ENCODE assay signal across 8 cellular contexts in the genomic region with DNA sequence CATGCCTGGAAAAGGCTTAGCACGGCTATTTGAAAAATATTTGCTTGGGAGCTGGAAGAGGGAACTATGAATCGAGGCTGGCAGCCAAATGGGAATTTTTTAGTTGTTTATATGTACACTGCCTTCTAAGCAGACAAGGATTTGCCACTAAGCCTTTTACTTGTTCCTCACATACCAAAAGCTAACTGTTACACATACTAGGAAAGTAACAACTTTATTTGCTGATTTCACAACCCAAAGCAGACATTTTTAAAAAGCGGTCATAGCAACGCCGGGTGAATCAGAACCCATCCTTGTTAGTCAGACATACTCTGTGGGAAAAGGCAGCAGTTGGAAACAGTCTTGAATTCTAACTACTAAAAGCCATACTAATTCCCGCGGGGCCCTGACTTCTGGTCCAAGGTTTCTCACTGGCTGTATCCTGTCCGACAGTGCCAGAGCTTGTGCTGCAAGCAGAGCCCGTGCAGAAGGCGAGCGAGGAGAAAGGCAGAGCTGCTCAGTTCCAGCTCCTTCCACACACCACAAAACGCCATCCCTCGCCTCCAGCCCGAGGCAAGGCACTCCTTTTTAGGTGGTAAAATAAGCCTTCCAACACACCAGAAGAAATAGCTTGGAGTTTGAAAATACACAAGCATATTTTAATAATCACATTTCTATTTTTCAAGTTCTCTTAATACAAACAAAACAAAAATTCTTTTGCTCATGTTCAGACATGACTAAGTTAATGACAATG.
A peak's percentile ranks its signal among the peaks of the same experiment; 100 is the strongest.
DNase-seq lines count a peak whose midpoint lies in the region; ATAC-seq and TF ChIP-seq lines count a peak whose summit lies in the region.

No MANE protein-coding gene starts in this region.

- H3K9me3 ChIP-seq in CD8-positive, alpha-beta T cell (ENCODE audit: low read length), result no peaks in the 10 kb centered on the region
- no peaks in the 10 kb centered on the region for H3K9me3 ChIP-seq in right lobe of liver

- H3K36me3 Mint-ChIP-seq in CD8-positive, alpha-beta T cell, result peaks cover 30% of the 10 kb centered on the region

- H3K27ac ChIP-seq in CD8-positive, alpha-beta T cell (ENCODE audit: low read depth, low read length), result no peak overlapping the region
- H3K27ac ChIP-seq in right lobe of liver (peak overlapping the region; percentile 23 to 65 (median 44)), temporal lobe (ENCODE audit: low read depth, low read length) (peak overlapping the region; percentile 91)

- 58% methylated on average over 14 of the region's 14 CpGs for WGBS in right lobe of liver (ENCODE audit: insufficient coverage, low coverage, low lambda C conversion rate, missing lambda C conversion rate)

- H3K4me1 ChIP-seq in CD8-positive, alpha-beta T cell (ENCODE audit: insufficient read depth, low read length), result peaks cover 95% of the 10 kb centered on the region
- H3K4me1 ChIP-seq in right lobe of liver, result peaks cover 0 to 43% (median 22%) of the 10 kb centered on the region in 4 donors

- ATAC-seq in CD8-positive, alpha-beta T cell, result no peak
- ATAC-seq in right lobe of liver, result peak; percentile 7 to 48 (median 30)

- H3K9me3 Mint-ChIP-seq in CD8-positive, alpha-beta T cell, result no peaks in the 10 kb centered on the region

- no peak for TF ChIP-seq CTCF in CD8-positive, alpha-beta T cell (IDR thresholded peaks at IDR 0.05)
- TF ChIP-seq CTCF in right lobe of liver (IDR thresholded peaks at IDR 0.05), result no peak

- no peak for DNase-seq in CD8-positive, alpha-beta T cell
- peak; percentile 61 to 86 for DNase-seq in NCI-H446 (lab: John Stamatoyannopoulos, UW)
- DNase-seq in cerebellar cortex (ENCODE audit: low spot score), result peak; percentile 75
- no peak for DNase-seq in right lobe of liver
- DNase-seq in NCI-H1092 (lab: John Stamatoyannopoulos, UW), result no peak
- DNase-seq in activated CD4-positive, CD25-positive, alpha-beta regulatory T cell (lab: John Stamatoyannopoulos, UW), result no peak
- DNase-seq in D341Med (ENCODE audit: low spot score), result no peak

- CTCF ChIA-PET in CD8-positive, alpha-beta T cell (lab: Charles Lee), result interaction anchor here (0.7 to 3.2 kb wide), 8 partner anchors 8 to 326 kb away, joined by 3 to 25 read pairs (median 8); no protein-coding TSS in a partner anchor

- H3K27ac Mint-ChIP-seq in CD8-positive, alpha-beta T cell, result peak overlapping the region; percentile 83

- POLR2A ChIA-PET in CD8-positive, alpha-beta T cell (lab: Charles Lee), result interaction anchor here (0.6 to 2.5 kb wide), 3 partner anchors 8 to 14 kb away, joined by 3 to 7 read pairs (median 3); no protein-coding TSS in a partner anchor

- no peak for TF ChIP-seq POLR2A in right lobe of liver (IDR thresholded peaks at IDR 0.05)

- intact Hi-C loops in CD8-positive, alpha-beta T cell (cut with DNase I, micrococcal nuclease), result no loop called here
- intact Hi-C loops in right lobe of liver (cut with DNase I), result no loop called here

- H3K4me3 Mint-ChIP-seq in CD8-positive, alpha-beta T cell, result peak overlapping the region; percentile 44

- H3K27me3 Mint-ChIP-seq in CD8-positive, alpha-beta T cell (ENCODE audit: low read depth), result no peaks in the 10 kb centered on the region

- H3K36me3 ChIP-seq in CD8-positive, alpha-beta T cell (ENCODE audit: insufficient read depth, low read length), result no peaks in the 10 kb centered on the region
- no peaks in the 10 kb centered on the region for H3K36me3 ChIP-seq in right lobe of liver

- H3K4me3 ChIP-seq in CD8-positive, alpha-beta T cell (ENCODE audit: low read depth, low read length), result no peak overlapping the region
- H3K4me3 ChIP-seq in right lobe of liver, result no peak overlapping the region

- H3K4me1 Mint-ChIP-seq in CD8-positive, alpha-beta T cell (ENCODE audit: low read depth), result peaks cover 96% of the 10 kb centered on the region

- H3K27me3 ChIP-seq in CD8-positive, alpha-beta T cell (ENCODE audit: insufficient read depth, low read length), result no peaks in the 10 kb centered on the region
- no peaks in the 10 kb centered on the region for H3K27me3 ChIP-seq in right lobe of liver

Comparison
In these comparisons a context has a peak if more than half of its experiments do, and no peak if none do; other contexts are left out.
1. DNase-seq: peak in NCI-H446 (2 of 2) and cerebellar cortex (single experiment); none in CD8-positive, alpha-beta T cell (0 of 7), right lobe of liver (0 of 3), NCI-H1092 (single experiment), activated CD4-positive, CD25-positive, alpha-beta regulatory T cell (0 of 4) and D341Med (single experiment).